Comparison of ENCODE assay signal across 1 cellular context in genomic region chr5:135041145-135041587, GRCh38.
TF ChIP-seq lines count a peak whose summit lies in the region.

No MANE protein-coding gene starts in this region.

TF ChIP-seq in WTC11, 78 proteins besides CTCF, POLR2A, EP300 and RAD21 (continued from another document):
- TF ChIP-seq ERG (CRISPR knock-in tag; IDR thresholded peaks at IDR 0.05) (no peak), NFYB (CRISPR knock-in tag; conservative IDR thresholded peaks at IDR 0.05; ENCODE audit: low read depth) (no peak), ZNF416 (CRISPR knock-in tag; IDR thresholded peaks at IDR 0.05) (no peak), ZNF317 (CRISPR knock-in tag; IDR thresholded peaks at IDR 0.05; ENCODE audit: borderline replicate concordance, low read depth) (no peak), OVOL2 (CRISPR knock-in tag; IDR thresholded peaks at IDR 0.05; ENCODE audit: borderline replicate concordance) (no peak), NR3C1 (CRISPR knock-in tag; conservative IDR thresholded peaks at IDR 0.05; ENCODE audit: low read depth) (no peak), USF2 (CRISPR knock-in tag; IDR thresholded peaks at IDR 0.05) (no peak), FOXK1 (CRISPR knock-in tag; IDR thresholded peaks at IDR 0.05) (no peak)
- TF ChIP-seq, protein P1, sequence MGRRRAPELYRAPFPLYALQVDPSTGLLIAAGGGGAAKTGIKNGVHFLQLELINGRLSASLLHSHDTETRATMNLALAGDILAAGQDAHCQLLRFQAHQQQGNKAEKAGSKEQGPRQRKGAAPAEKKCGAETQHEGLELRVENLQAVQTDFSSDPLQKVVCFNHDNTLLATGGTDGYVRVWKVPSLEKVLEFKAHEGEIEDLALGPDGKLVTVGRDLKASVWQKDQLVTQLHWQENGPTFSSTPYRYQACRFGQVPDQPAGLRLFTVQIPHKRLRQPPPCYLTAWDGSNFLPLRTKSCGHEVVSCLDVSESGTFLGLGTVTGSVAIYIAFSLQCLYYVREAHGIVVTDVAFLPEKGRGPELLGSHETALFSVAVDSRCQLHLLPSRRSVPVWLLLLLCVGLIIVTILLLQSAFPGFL (CRISPR knock-in tag; IDR thresholded peaks at IDR 0.05; ENCODE audit: borderline replicate concordance) = no peak
